Comparison of ENCODE assay signal across 8 cellular contexts in the genomic region with DNA sequence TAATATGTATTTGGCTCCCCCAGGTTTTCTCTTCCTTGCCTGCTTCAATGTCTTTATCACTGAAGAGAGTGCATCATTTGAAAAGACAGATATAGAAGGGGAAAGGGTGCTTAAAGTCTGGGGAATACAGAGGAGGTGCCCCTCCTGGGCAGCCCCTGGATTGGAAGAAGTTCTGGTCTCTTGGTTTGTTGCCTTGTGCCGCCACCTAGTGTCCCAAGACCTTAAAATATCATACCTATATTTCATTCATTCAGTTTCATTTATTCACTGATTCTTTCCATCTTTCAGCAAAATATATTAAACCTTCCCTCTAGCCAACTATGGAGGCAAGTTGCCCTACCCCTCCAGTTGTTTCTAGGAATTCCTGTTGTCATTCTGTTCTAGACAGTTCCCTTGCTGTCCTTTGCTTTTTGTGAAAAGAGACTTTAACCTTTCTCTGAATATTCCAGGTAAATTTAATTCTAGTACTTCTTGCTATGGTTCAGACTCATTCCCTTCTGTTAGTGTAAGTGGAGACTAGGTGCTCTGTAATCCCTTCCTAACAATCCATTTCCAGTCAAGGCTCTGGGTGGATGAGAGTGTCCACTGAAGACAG. TPM values are rescaled to one million over a fixed set of nuclear protein-coding genes. Genes with fewer than 3 reads are reported as not detected.
DNase-seq lines count a peak whose midpoint lies in the region; ATAC-seq and TF ChIP-seq lines count a peak whose summit lies in the region.

No MANE protein-coding gene starts in this region.

- peak; percentile 38 for TF ChIP-seq CTCF in NB4 (IDR thresholded peaks at IDR 0.05; ENCODE audit: low read depth, low read length)
- TF ChIP-seq CTCF in lower lobe of right lung (IDR thresholded peaks at IDR 0.05), result peak; percentile 7

- H3K4me3 Mint-ChIP-seq in activated naive CD4-positive, alpha-beta T cell treated with anti-CD3 and anti-CD28 coated beads for 36 hours, result no peak overlapping the region

- H3K4me3 ChIP-seq in NB4 (ENCODE audit: low read depth, low read length) (no peak overlapping the region), lower lobe of right lung (no peak overlapping the region)

- CTCF ChIA-PET in activated naive CD4-positive, alpha-beta T cell treated with anti-CD3 and anti-CD28 coated beads for 36 hours (lab: Charles Lee), result interaction anchor here (0.6 to 6.8 kb wide), 14 partner anchors 12 to 221 kb away, joined by 3 to 348 read pairs (median 10); no protein-coding TSS in a partner anchor

- H3K9me3 Mint-ChIP-seq in activated naive CD4-positive, alpha-beta T cell treated with anti-CD3 and anti-CD28 coated beads for 36 hours, result no peaks in the 10 kb centered on the region

- peaks cover 62% of the 10 kb centered on the region for H3K27me3 ChIP-seq in lower lobe of right lung (ENCODE audit: low read depth)

- no peak overlapping the region for H3K27ac ChIP-seq in lower lobe of right lung

- no peak overlapping the region for H3K27ac Mint-ChIP-seq in activated naive CD4-positive, alpha-beta T cell treated with anti-CD3 and anti-CD28 coated beads for 36 hours

- DNase-seq in SIG-M5 treated with dmso at 0.1 percent for 504 hours (lab: John Stamatoyannopoulos, UW; ENCODE audit: unreplicated experiment) (peak; percentile 59), SIG-M5 (lab: John Stamatoyannopoulos, UW) (no peak), NB4 (ENCODE audit: low read depth) (peak; percentile 67), lower lobe of right lung (no peak), T1000 (lab: John Stamatoyannopoulos, UW) (no peak)
- peak; percentile 70 for DNase-seq in activated naive CD4-positive, alpha-beta T cell treated with anti-CD3 and anti-CD28 coated beads for 36 hours

- no peak for TF ChIP-seq POLR2A in NB4 (IDR thresholded peaks at IDR 0.05; ENCODE audit: extremely low read depth, insufficient read length)

- peaks cover 21% of the 10 kb centered on the region for H3K4me1 Mint-ChIP-seq in activated naive CD4-positive, alpha-beta T cell treated with anti-CD3 and anti-CD28 coated beads for 36 hours (ENCODE audit: low read depth)

- peaks cover 5% of the 10 kb centered on the region for H3K4me1 ChIP-seq in lower lobe of right lung

- no peaks in the 10 kb centered on the region for H3K36me3 ChIP-seq in lower lobe of right lung

- intact Hi-C loops in activated naive CD4-positive, alpha-beta T cell treated with anti-CD3 and anti-CD28 coated beads for 36 hours (cut with micrococcal nuclease), result loop anchor here (1.0 to 5.0 kb wide), 5 partner anchors 9 to 297 kb away; no protein-coding TSS in a partner anchor
- intact Hi-C loops in lower lobe of right lung (cut with DNase I), result loop anchor here (5.0 kb wide), 1 partner anchor 57 kb away; no protein-coding TSS in a partner anchor

- H3K27me3 Mint-ChIP-seq in activated naive CD4-positive, alpha-beta T cell treated with anti-CD3 and anti-CD28 coated beads for 36 hours (ENCODE audit: low read depth), result peaks cover 41% of the 10 kb centered on the region

- H3K9me3 ChIP-seq in lower lobe of right lung, result no peaks in the 10 kb centered on the region

- H3K36me3 Mint-ChIP-seq in activated naive CD4-positive, alpha-beta T cell treated with anti-CD3 and anti-CD28 coated beads for 36 hours (ENCODE audit: low read depth), result no peaks in the 10 kb centered on the region

- ATAC-seq in lower lobe of right lung, result no peak
- no peak for ATAC-seq in activated CD4-positive, CD25-positive, alpha-beta regulatory T cell treated with anti-CD3 and anti-CD28 coated beads, Interleukin-2, amount 50 U/mL, for 24 hours
- no peak for ATAC-seq in HG03095 (IDR thresholded peaks at IDR 0.05; ENCODE audit: unreplicated experiment)

RNA-seq across cellular contexts. Expression of a gene that starts 56.1 kb away (rescaled TPM):
- 10 to 100 TPM; 28.8 to 32.8 TPM for total RNA-seq in activated naive CD4-positive, alpha-beta T cell treated with anti-CD3 and anti-CD28 coated beads for 36 hours
- total RNA-seq in lower lobe of right lung, result 51.0 TPM

Comparison
In these comparisons a context has a peak if more than half of its experiments do, and no peak if none do; other contexts are left out.
1. DNase-seq: peak in SIG-M5 treated with dmso at 0.1 percent for 504 hours (single experiment), NB4 (single experiment) and activated naive CD4-positive, alpha-beta T cell treated with anti-CD3 and anti-CD28 coated beads for 36 hours (single experiment); none in SIG-M5 (single experiment), lower lobe of right lung (single experiment) and T1000 (single experiment).